Comparison of ENCODE assay signal across 11 cellular contexts in genomic region chr4:6969826-6970800, GRCh38.
A peak's percentile ranks its signal among the peaks of the same experiment; 100 is the strongest.
DNase-seq lines count a peak whose midpoint lies in the region; ATAC-seq, FAIRE-seq and TF ChIP-seq lines count a peak whose summit lies in the region.
"Had no signal": no experiment of that assay in that cellular context is flagged by ENCODE, and none has a peak within 500 bp of the region (broad histone marks: within the 10 kb centered on the region; RNA-seq: fewer than 3 reads in every experiment).

No MANE protein-coding gene starts in this region.

- ATAC-seq in GM19468 (IDR thresholded peaks at IDR 0.05; ENCODE audit: extremely low read depth, unreplicated experiment) (peak; percentile 61), HG03103 (IDR thresholded peaks at IDR 0.05; ENCODE audit: low read depth, unreplicated experiment) (peak; percentile 82), HG03025 (IDR thresholded peaks at IDR 0.05; ENCODE audit: low FRiP score, unreplicated experiment) (no peak)

- H3K27ac ChIP-seq in duodenal mucosa (ENCODE audit: low read depth, low read length) (peak overlapping the region; percentile 38), prostate gland (no peak overlapping the region)
- H3K27ac ChIP-seq: KMS-11 had no signal

- TF ChIP-seq POLR2A in GM12892 (IDR thresholded peaks at IDR 0.05; ENCODE audit: low read depth, low read length), result no peak
- no peak for TF ChIP-seq POLR2A in prostate gland (IDR thresholded peaks at IDR 0.05)

- H3K27me3 ChIP-seq in duodenal mucosa (ENCODE audit: control insufficient read depth in 1 of 2, insufficient read depth in 2 of 2, low read length in 2 of 2) (no peaks in the 10 kb centered on the region), prostate gland (replicated peaks; ENCODE audit: insufficient read depth) (no peaks in the 10 kb centered on the region)

- WGBS in prostate gland, result 95% methylated on average over 16 of the region's 18 CpGs

- no peak overlapping the region for H3K9ac ChIP-seq in duodenal mucosa (ENCODE audit: low read depth in 1 of 2, low read length in 2 of 2)
- H3K9ac ChIP-seq: KMS-11 had no signal

- intact Hi-C loops in prostate gland (cut with DNase I), result loop anchor here (5.0 kb wide), 1 partner anchor 97 kb away; the partner anchor contains the start of gene GRPEL1

- H3K4me3 ChIP-seq in duodenal mucosa (ENCODE audit: low read depth in 1 of 2, low read length in 2 of 2) (no peak overlapping the region), prostate gland (no peak overlapping the region)

- H3K36me3 ChIP-seq in duodenal mucosa (ENCODE audit: control insufficient read depth in 1 of 2, insufficient read depth in 2 of 2, low read length in 2 of 2), result peaks cover 8 to 25% of the 10 kb centered on the region in 2 donors
- H3K36me3 ChIP-seq in prostate gland, result no peaks in the 10 kb centered on the region

- H3K4me1 ChIP-seq in duodenal mucosa (ENCODE audit: control insufficient read depth in 1 of 2, insufficient read depth in 2 of 2, low read length in 2 of 2), result peaks cover 12 to 13% of the 10 kb centered on the region in 2 donors
- no peaks in the 10 kb centered on the region for H3K4me1 ChIP-seq in prostate gland (replicated peaks)

- H3K9me3 ChIP-seq in duodenal mucosa (ENCODE audit: control insufficient read depth in 1 of 2, low read length in 2 of 2), result no peaks in the 10 kb centered on the region
- no peaks in the 10 kb centered on the region for H3K9me3 ChIP-seq in prostate gland

- DNase-seq in GM12892 (ENCODE audit: insufficient read length), result peak; percentile 41
- DNase-seq in cerebellum (ENCODE audit: low spot score), result no peak
- DNase-seq in putamen (ENCODE audit: low spot score), result no peak
- DNase-seq in prostate gland (ENCODE audit: low spot score), result no peak
- DNase-seq: mesendoderm, substantia nigra had no signal

- TF ChIP-seq CTCF in prostate gland (IDR thresholded peaks at IDR 0.05), result no peak

- peak; percentile 74 for FAIRE-seq in GM12892 (lab: Jason Lieb, UNC)
